In genomic region chr21:9949510-9950289, GRCh38 we compare ENCODE assay signal across 6 cellular contexts.
DNase-seq lines count a peak whose midpoint lies in the region; TF ChIP-seq lines count a peak whose summit lies in the region.
"Not testable (repeated sequence)": the region's sequence is repeated elsewhere in the genome, so short reads cannot be mapped to it uniquely, and the experiment has no call there.

No MANE protein-coding gene starts in this region.

- not testable (repeated sequence) for H3K36me3 Mint-ChIP-seq in activated CD4-positive, alpha-beta T cell treated with anti-CD3 and anti-CD28 coated beads, Interleukin-2, amount 10 ng/mL, durations not matched to agents 24 days and 14 days (ENCODE audit: low read depth); osteocyte (ENCODE audit: unreplicated experiment)

- H3K27ac ChIP-seq in coronary artery; esophagus muscularis mucosa (replicated peaks in 1 of 4); spleen: not testable (repeated sequence)

- H3K36me3 ChIP-seq in MG63, esophagus muscularis mucosa, spleen: not testable (repeated sequence)

- not testable (repeated sequence) for H3K27me3 Mint-ChIP-seq in activated CD4-positive, alpha-beta T cell treated with anti-CD3 and anti-CD28 coated beads, Interleukin-2, amount 10 ng/mL, durations not matched to agents 24 days and 14 days; osteocyte (ENCODE audit: unreplicated experiment)

- TF ChIP-seq POLR2A in esophagus muscularis mucosa (IDR thresholded peaks at IDR 0.05; ENCODE audit: low read depth); spleen (IDR thresholded peaks at IDR 0.05): not testable (repeated sequence)

- not testable (repeated sequence) for H3K4me1 Mint-ChIP-seq in activated CD4-positive, alpha-beta T cell treated with anti-CD3 and anti-CD28 coated beads, Interleukin-2, amount 10 ng/mL, durations not matched to agents 24 days and 14 days; osteocyte (ENCODE audit: unreplicated experiment)

- not testable (repeated sequence) for TF ChIP-seq CTCF in coronary artery (IDR thresholded peaks at IDR 0.05); esophagus muscularis mucosa (IDR thresholded peaks at IDR 0.05); osteocyte (IDR thresholded peaks at IDR 0.05); spleen (IDR thresholded peaks at IDR 0.05 in 8 of 11, conservative IDR thresholded peaks at IDR 0.05 in 3 of 11)

- intact Hi-C loops in activated CD4-positive, alpha-beta T cell treated with anti-CD3 and anti-CD28 coated beads, Interleukin-2, amount 10 ng/mL, durations not matched to agents 24 days and 14 days (cut with micrococcal nuclease); esophagus muscularis mucosa (cut with DNase I); spleen (cut with DNase I; ENCODE audit: low total_unique reads): not testable (repeated sequence)

- not testable (repeated sequence) for H3K4me1 ChIP-seq in esophagus muscularis mucosa, spleen

- H3K4me3 Mint-ChIP-seq in activated CD4-positive, alpha-beta T cell treated with anti-CD3 and anti-CD28 coated beads, Interleukin-2, amount 10 ng/mL, durations not matched to agents 24 days and 14 days; osteocyte (ENCODE audit: unreplicated experiment): not testable (repeated sequence)

- not testable (repeated sequence) for H3K9me3 ChIP-seq in MG63
- H3K9me3 ChIP-seq in esophagus muscularis mucosa = peaks cover 0 to 13% (median 6%) of the 10 kb centered on the region in 4 donors
- peaks cover 10 to 87% (median 83%) of the 10 kb centered on the region in 8 donors for H3K9me3 ChIP-seq in spleen

- peak; percentile 29 for DNase-seq in MG63
- peak; percentile 55 for DNase-seq in activated CD4-positive, alpha-beta T cell treated with anti-CD3 and anti-CD28 coated beads, Interleukin-2, amount 10 ng/mL, durations not matched to agents 24 days and 14 days
- DNase-seq in coronary artery (ENCODE audit: low spot score) = peak; percentile 38
- DNase-seq in esophagus muscularis mucosa (ENCODE audit: extremely low spot score) = peak; percentile 90
- DNase-seq in osteocyte (ENCODE audit: extremely low spot score, unreplicated experiment) = peak; percentile 87
- DNase-seq in spleen = peak; percentile 70

- H3K27me3 ChIP-seq in MG63; esophagus muscularis mucosa; spleen (replicated peaks in 1 of 7): not testable (repeated sequence)

- TF ChIP-seq EP300 in esophagus muscularis mucosa (IDR thresholded peaks at IDR 0.05) = not testable (repeated sequence)

- H3K27ac Mint-ChIP-seq in activated CD4-positive, alpha-beta T cell treated with anti-CD3 and anti-CD28 coated beads, Interleukin-2, amount 10 ng/mL, durations not matched to agents 24 days and 14 days; osteocyte (ENCODE audit: unreplicated experiment): not testable (repeated sequence)

- WGBS in esophagus muscularis mucosa = 50% methylated on average over 8 of the region's 8 CpGs
- WGBS in spleen, 5 donors = 51 to 55% (median 52%) methylated on average over 8 of the region's 8 CpGs

- peaks cover 24% of the 10 kb centered on the region for H3K9me3 Mint-ChIP-seq in activated CD4-positive, alpha-beta T cell treated with anti-CD3 and anti-CD28 coated beads, Interleukin-2, amount 10 ng/mL, durations not matched to agents 24 days and 14 days
- H3K9me3 Mint-ChIP-seq in osteocyte (ENCODE audit: unreplicated experiment) = peaks cover 59% of the 10 kb centered on the region

- not testable (repeated sequence) for H3K4me3 ChIP-seq in MG63, coronary artery, esophagus muscularis mucosa, spleen

Comparison
In these comparisons a context has a peak if more than half of its experiments do, and no peak if none do; other contexts are left out.
1. DNase-seq: peak in every context shown above with its lines; median percentile 90 in esophagus muscularis mucosa; 87 in osteocyte; 70 in spleen; 55 in activated CD4-positive, alpha-beta T cell treated with anti-CD3 and anti-CD28 coated beads, Interleukin-2, amount 10 ng/mL, durations not matched to agents 24 days and 14 days; 38 in coronary artery; 29 in MG63.